Comparison of ENCODE assay signal across 11 cellular contexts in genomic region chr10:12518024-12518423, GRCh38.
"Had no signal": no experiment of that assay in that cellular context is flagged by ENCODE, and none has a peak within 500 bp of the region (broad histone marks: within the 10 kb centered on the region; RNA-seq: fewer than 3 reads in every experiment).

No MANE protein-coding gene starts in this region.

- H3K36me3 ChIP-seq: HAP-1 had no signal

- H3K27ac ChIP-seq: GM23248 had no signal

- H3K9ac ChIP-seq: GM23248 had no signal

- DNase-seq: GM23248, GOT3, H7, H9, HCEC 1CT, HFFc6 had no signal

- H3K4me2 ChIP-seq: GM23338 had no signal

- ATAC-seq: GM23338, HCT116 had no signal

- FAIRE-seq: H1, H54 had no signal

- H3K4me3 ChIP-seq: GM23248, GM23338, HAP-1 had no signal

- H2AFZ ChIP-seq: GM23248, GM23338 had no signal

- H3K4me1 ChIP-seq: HAP-1 had no signal

- H3K9me3 ChIP-seq: HAP-1 had no signal
